In genomic region chr1:17235135-17235880, GRCh38 we compare ENCODE assay signal across 2 cellular contexts.
TF ChIP-seq lines count a peak whose summit lies in the region.

No MANE protein-coding gene starts in this region.

TF ChIP-seq in HEK293, 187 proteins besides CTCF, POLR2A, EP300 and RAD21 (continued from another document):
- TF ChIP-seq PRDM10 (tag by site-specific recombination; IDR thresholded peaks at IDR 0.05) (peak; percentile 86), ZNF350 (tag by site-specific recombination; IDR thresholded peaks at IDR 0.05) (no peak), ZNF366 (tag by site-specific recombination; conservative IDR thresholded peaks at IDR 0.05) (peak; percentile 93), IKZF3 (tag by site-specific recombination; IDR thresholded peaks at IDR 0.05) (0 out of 2 replicates have a peak, but pooled peaks have one; percentile 31), ZNF10 (tag by site-specific recombination; IDR thresholded peaks at IDR 0.05) (no peak)

TF ChIP-seq in WTC11, 78 proteins besides CTCF, POLR2A, EP300 and RAD21 (continued from another document):
- TF ChIP-seq NFYB (CRISPR knock-in tag; conservative IDR thresholded peaks at IDR 0.05; ENCODE audit: low read depth) (no peak), FOXJ3 (CRISPR knock-in tag; IDR thresholded peaks at IDR 0.05; ENCODE audit: borderline replicate concordance) (no peak), GABPB1 (CRISPR knock-in tag; IDR thresholded peaks at IDR 0.05) (no peak), GRHL2 (CRISPR knock-in tag; IDR thresholded peaks at IDR 0.05; ENCODE audit: insufficient replicate concordance, severe bottlenecking) (no peak), TCF7 (CRISPR knock-in tag; IDR thresholded peaks at IDR 0.05; ENCODE audit: low read depth) (no peak), EMX1 (CRISPR knock-in tag; IDR thresholded peaks at IDR 0.05) (no peak), ATF2 (CRISPR knock-in tag; IDR thresholded peaks at IDR 0.05; ENCODE audit: borderline replicate concordance, low read depth) (no peak), CREB1 (CRISPR knock-in tag; IDR thresholded peaks at IDR 0.05) (no peak), CREM (CRISPR knock-in tag; IDR thresholded peaks at IDR 0.05) (no peak), GTF2I (CRISPR knock-in tag; conservative IDR thresholded peaks at IDR 0.05) (no peak), ARID4B (CRISPR knock-in tag; IDR thresholded peaks at IDR 0.05; ENCODE audit: borderline replicate concordance) (no peak)
TF ChIP-seq in WTC11: peak in this region for 0.
